Comparison of ENCODE assay signal across 17 cellular contexts in the genomic region with DNA sequence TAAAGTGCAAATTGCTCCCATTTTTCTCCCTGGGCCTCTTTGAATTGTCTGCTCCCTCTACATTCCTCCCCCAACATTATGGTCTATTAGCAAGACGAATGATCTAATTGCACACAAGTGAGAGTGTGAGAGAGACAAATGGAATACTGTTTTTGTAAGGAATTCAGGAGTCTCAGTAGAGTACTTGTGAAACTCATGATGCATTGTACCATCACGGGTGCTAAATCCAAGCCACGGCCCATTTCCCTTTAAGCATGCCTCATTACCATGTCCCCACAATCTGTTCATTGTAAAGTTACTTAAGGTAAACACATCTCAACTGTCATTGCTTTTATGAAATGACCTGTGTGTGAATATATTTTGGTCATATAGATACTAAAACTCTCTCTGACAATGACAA.
DNase-seq lines count a peak whose midpoint lies in the region; TF ChIP-seq lines count a peak whose summit lies in the region.
"Had no signal": no experiment of that assay in that cellular context is flagged by ENCODE, and none has a peak within 500 bp of the region (broad histone marks: within the 10 kb centered on the region; RNA-seq: fewer than 3 reads in every experiment).

No MANE protein-coding gene starts in this region.

- H3K27me3 Mint-ChIP-seq in endothelial cell (ENCODE audit: unreplicated experiment), result peaks cover 3% of the 10 kb centered on the region
- H3K27me3 Mint-ChIP-seq: CD4-positive, alpha-beta memory T cell had no signal

- no peak overlapping the region for H3K27ac Mint-ChIP-seq in endothelial cell (ENCODE audit: unreplicated experiment)
- H3K27ac Mint-ChIP-seq: CD4-positive, alpha-beta memory T cell had no signal

- peaks cover 5 to 12% of the 10 kb centered on the region in 2 donors for H3K4me1 ChIP-seq in thyroid gland

- H3K4me3 ChIP-seq in thyroid gland (replicated peaks in 1 of 3), result no peak overlapping the region
- H3K4me3 ChIP-seq: MG63 had no signal

- no peaks in the 10 kb centered on the region for H3K27me3 ChIP-seq in thyroid gland
- H3K27me3 ChIP-seq: MG63 had no signal

- no peaks in the 10 kb centered on the region for H3K9me3 ChIP-seq in thyroid gland
- H3K9me3 ChIP-seq: MG63 had no signal

- 25 to 28% methylated on average over 3 of the region's 3 CpGs for WGBS in thyroid gland, 2 donors

- peak overlapping the region in 1 of 3 donors; percentile 20 for H3K27ac ChIP-seq in thyroid gland

- TF ChIP-seq CTCF in thyroid gland (IDR thresholded peaks at IDR 0.05) (no peak), endothelial cell (IDR thresholded peaks at IDR 0.05; ENCODE audit: unreplicated experiment) (no peak)

- no peaks in the 10 kb centered on the region for H3K9me3 Mint-ChIP-seq in endothelial cell (ENCODE audit: unreplicated experiment)
- H3K9me3 Mint-ChIP-seq: CD4-positive, alpha-beta memory T cell had no signal

- DNase-seq in NCI-H1436 treated with DMSO at 0.1 percent for 48 hours (lab: John Stamatoyannopoulos, UW) (peak; percentile 18), NCI-H1436 (lab: John Stamatoyannopoulos, UW) (no peak), NCI-H187 treated with DMSO at 0.1 percent for 48 hours (lab: John Stamatoyannopoulos, UW) (peak; percentile 98), NCI-H774 (lab: John Stamatoyannopoulos, UW) (peak; percentile 48), thyroid gland (peak; percentile 60 to 64), endothelial cell (ENCODE audit: low spot score) (no peak)
- DNase-seq in activated T-cell treated with anti-CD3 and anti-CD28 coated beads, Interleukin-2, amount 50 U/mL, for 1 hour, result no peak
- no peak for DNase-seq in activated naive CD4-positive, alpha-beta T cell treated with Interleukin-2 at 50 U/mL for 16 hours
- DNase-seq: CD4-positive, alpha-beta memory T cell; H7; MG63; NCI-H1092 treated with DMSO at 0.1 percent for 48 hours; NCI-H2081 treated with DMSO at 0.1 percent for 48 hours; NCI-H524; NK-92 treated with Interleukin-12 subunit alpha and Interleukin-12 subunit beta, amount 100 ng/mL, for 24 hours; SHP77; T-helper 1 cell had no signal

- intact Hi-C loops in thyroid gland (cut with DNase I), result no loop called here

- peaks cover 6 to 7% of the 10 kb centered on the region in 2 donors for H3K36me3 ChIP-seq in thyroid gland
- H3K36me3 ChIP-seq: MG63 had no signal

- TF ChIP-seq POLR2A in thyroid gland (IDR thresholded peaks at IDR 0.05), result no peak

- no peaks in the 10 kb centered on the region for H3K4me1 Mint-ChIP-seq in endothelial cell (ENCODE audit: unreplicated experiment)
- H3K4me1 Mint-ChIP-seq: CD4-positive, alpha-beta memory T cell had no signal

- no peak overlapping the region for H3K4me3 Mint-ChIP-seq in endothelial cell (ENCODE audit: unreplicated experiment)
- H3K4me3 Mint-ChIP-seq: CD4-positive, alpha-beta memory T cell had no signal

- H3K36me3 Mint-ChIP-seq in endothelial cell (ENCODE audit: low read depth, unreplicated experiment), result peaks cover 24% of the 10 kb centered on the region

Comparison
In these comparisons a context has a peak if more than half of its experiments do, and no peak if none do; other contexts are left out.
1. DNase-seq: peak in NCI-H1436 treated with DMSO at 0.1 percent for 48 hours (single experiment), NCI-H187 treated with DMSO at 0.1 percent for 48 hours (single experiment), NCI-H774 (single experiment) and thyroid gland (2 of 2); none in NCI-H1436 (single experiment), activated T-cell treated with anti-CD3 and anti-CD28 coated beads, Interleukin-2, amount 50 U/mL, for 1 hour (single experiment), activated naive CD4-positive, alpha-beta T cell treated with Interleukin-2 at 50 U/mL for 16 hours (single experiment) and endothelial cell (single experiment).